8 cellular contexts compared by ENCODE assay signal in genomic region chr9:128127568-128127989, GRCh38. TPM values are rescaled to one million over a fixed set of nuclear protein-coding genes. Genes with fewer than 3 reads are reported as not detected.
DNase-seq lines count a peak whose midpoint lies in the region; ATAC-seq and TF ChIP-seq lines count a peak whose summit lies in the region.

Gene PTGES2 (minus strand): TSS chr9:128127729. CDS start chr9:128127717, 12 bp downstream.

- peaks cover 20% of the 10 kb centered on the region for H4K20me1 ChIP-seq in DND-41 (ENCODE audit: insufficient read depth, low read length)

- H3K36me3 Mint-ChIP-seq in IgD-negative memory B cell, result no peaks in the 10 kb centered on the region
- peaks cover 21% of the 10 kb centered on the region for H3K36me3 Mint-ChIP-seq in activated naive CD4-positive, alpha-beta T cell treated with anti-CD3 and anti-CD28 coated beads, Interleukin-2, amount 10 ng/mL, durations not matched to agents 7 days and 5 days

- H3K4me3 ChIP-seq in DND-41 (ENCODE audit: low read depth in 1 of 2, low read length in 2 of 2), result peak within 1 kb of the TSS; percentile 28 to 64
- H3K4me3 ChIP-seq in SK-N-MC, result peak within 1 kb of the TSS; percentile 98
- H3K4me3 ChIP-seq in suprapubic skin, result peak within 1 kb of the TSS; percentile 98

- H3K27me3 ChIP-seq in DND-41 (ENCODE audit: insufficient read depth, low read length, poor library complexity) (no peaks in the 10 kb centered on the region), suprapubic skin (no peaks in the 10 kb centered on the region)

- no peak for TF ChIP-seq POLR2A in suprapubic skin (IDR thresholded peaks at IDR 0.05)

- peak within 1 kb of the TSS; percentile 96 for H3K27ac ChIP-seq in DND-41 (ENCODE audit: low read length)
- peak within 1 kb of the TSS; percentile 92 for H3K27ac ChIP-seq in SK-N-MC
- H3K27ac ChIP-seq in suprapubic skin, result peak within 1 kb of the TSS; percentile 99

- H3K4me1 Mint-ChIP-seq in IgD-negative memory B cell, result peaks cover 23 to 30% (median 24%) of the 10 kb centered on the region in 3 donors
- peaks cover 34% of the 10 kb centered on the region for H3K4me1 Mint-ChIP-seq in activated naive CD4-positive, alpha-beta T cell treated with anti-CD3 and anti-CD28 coated beads, Interleukin-2, amount 10 ng/mL, durations not matched to agents 7 days and 5 days

- H3K4me2 ChIP-seq in DND-41 (ENCODE audit: insufficient read depth, low read length), result peak within 1 kb of the TSS; percentile 68

- DNase-seq in DND-41, result peak; percentile 80
- no peak for DNase-seq in SK-N-MC (ENCODE audit: low read depth, low spot score)
- peak; percentile 83 for DNase-seq in activated naive CD4-positive, alpha-beta T cell treated with anti-CD3 and anti-CD28 coated beads, Interleukin-2, amount 10 ng/mL, durations not matched to agents 7 days and 5 days
- peak; percentile 5 for DNase-seq in glomerular endothelial cell (ENCODE audit: extremely low read depth, low read depth, low spot score)
- DNase-seq in occipital lobe (lab: John Stamatoyannopoulos, UW), result peak; percentile 75
- peak in 1 of 2 donors; percentile 87 for DNase-seq in suprapubic skin (ENCODE audit: low spot score in 2 of 2)

- peak within 1 kb of the TSS; percentile 100 for H3K27ac Mint-ChIP-seq in IgD-negative memory B cell
- H3K27ac Mint-ChIP-seq in activated naive CD4-positive, alpha-beta T cell treated with anti-CD3 and anti-CD28 coated beads, Interleukin-2, amount 10 ng/mL, durations not matched to agents 7 days and 5 days, result peak within 1 kb of the TSS; percentile 99

- peak within 1 kb of the TSS; percentile 98 to 100 (median 99) for H3K4me3 Mint-ChIP-seq in IgD-negative memory B cell
- H3K4me3 Mint-ChIP-seq in activated naive CD4-positive, alpha-beta T cell treated with anti-CD3 and anti-CD28 coated beads, Interleukin-2, amount 10 ng/mL, durations not matched to agents 7 days and 5 days, result peak within 1 kb of the TSS; percentile 97

- H3K9ac ChIP-seq in DND-41 (ENCODE audit: low read depth, low read length) (peak within 1 kb of the TSS; percentile 97), SK-N-MC (ENCODE audit: insufficient read length) (peak within 1 kb of the TSS; percentile 86)

- H3K9me3 Mint-ChIP-seq in IgD-negative memory B cell, result no peaks in the 10 kb centered on the region
- H3K9me3 Mint-ChIP-seq in activated naive CD4-positive, alpha-beta T cell treated with anti-CD3 and anti-CD28 coated beads, Interleukin-2, amount 10 ng/mL, durations not matched to agents 7 days and 5 days, result no peaks in the 10 kb centered on the region

- 0% methylated on average over 8 of the region's 56 CpGs for WGBS in suprapubic skin

- TF ChIP-seq CTCF in DND-41 (IDR thresholded peaks at IDR 0.05; ENCODE audit: borderline replicate concordance, extremely low read depth, low read length, poor library complexity, severe bottlenecking) (no peak), suprapubic skin (IDR thresholded peaks at IDR 0.05) (no peak)

- no peak for TF ChIP-seq EP300 in suprapubic skin (IDR thresholded peaks at IDR 0.05)

- H3K27me3 Mint-ChIP-seq in IgD-negative memory B cell, result peaks cover 2% of the 10 kb centered on the region
- peaks cover 25% of the 10 kb centered on the region for H3K27me3 Mint-ChIP-seq in activated naive CD4-positive, alpha-beta T cell treated with anti-CD3 and anti-CD28 coated beads, Interleukin-2, amount 10 ng/mL, durations not matched to agents 7 days and 5 days

- peaks cover 35% of the 10 kb centered on the region for H3K4me1 ChIP-seq in DND-41 (ENCODE audit: insufficient read depth, low read length)
- peaks cover 37% of the 10 kb centered on the region for H3K4me1 ChIP-seq in suprapubic skin

- H2AFZ ChIP-seq in DND-41 (ENCODE audit: low read depth, low read length), result peak within 1 kb of the TSS; percentile 74

- peaks cover 25% of the 10 kb centered on the region for H3K36me3 ChIP-seq in DND-41 (ENCODE audit: insufficient read depth, low read length)
- H3K36me3 ChIP-seq in SK-N-MC (ENCODE audit: insufficient read depth, low read length), result peaks cover 10% of the 10 kb centered on the region; the same call in 1 of the 2 replicates
- peaks cover 16% of the 10 kb centered on the region for H3K36me3 ChIP-seq in suprapubic skin

- peak; percentile 72 for ATAC-seq in DND-41 (ENCODE audit: insufficient read depth, low read depth)
- peak; percentile 51 for ATAC-seq in GM21528 (IDR thresholded peaks at IDR 0.05; ENCODE audit: low FRiP score, unreplicated experiment)

- peaks cover 31% of the 10 kb centered on the region for H3K79me2 ChIP-seq in DND-41 (ENCODE audit: insufficient read depth, low read length)

- CTCF ChIA-PET in activated naive CD4-positive, alpha-beta T cell treated with anti-CD3 and anti-CD28 coated beads, Interleukin-2, amount 10 ng/mL, durations not matched to agents 7 days and 5 days (lab: Charles Lee), result interaction anchor here (1.1 kb wide), 1 partner anchor 10 kb away, joined by 4 read pairs; no protein-coding TSS in a partner anchor

- H3K9me3 ChIP-seq in DND-41 (ENCODE audit: insufficient read depth, low read length, severe bottlenecking), result no peaks in the 10 kb centered on the region
- no peaks in the 10 kb centered on the region for H3K9me3 ChIP-seq in SK-N-MC (ENCODE audit: low read depth, low read length)
- H3K9me3 ChIP-seq in suprapubic skin, result no peaks in the 10 kb centered on the region

RNA-seq across cellular contexts. Expression of gene PTGES2, which starts in this region (rescaled TPM):
- polyA plus RNA-seq in IgD-negative memory B cell, result 57.4 TPM
- 63.4 and 68.6 TPM in 2 replicates for total RNA-seq in glomerular endothelial cell
- 39.5 TPM for total RNA-seq in occipital lobe
- 10 to 100 TPM; 47.4 to 76.0 (median 55.9) TPM for total RNA-seq in suprapubic skin

Comparison
In these comparisons a context has a peak if more than half of its experiments do, and no peak if none do; other contexts are left out.
1. H3K4me3 ChIP-seq: peak in every context shown above with its lines; median percentile 98 in SK-N-MC; 98 in suprapubic skin; 46 in DND-41.